In the genomic region with DNA sequence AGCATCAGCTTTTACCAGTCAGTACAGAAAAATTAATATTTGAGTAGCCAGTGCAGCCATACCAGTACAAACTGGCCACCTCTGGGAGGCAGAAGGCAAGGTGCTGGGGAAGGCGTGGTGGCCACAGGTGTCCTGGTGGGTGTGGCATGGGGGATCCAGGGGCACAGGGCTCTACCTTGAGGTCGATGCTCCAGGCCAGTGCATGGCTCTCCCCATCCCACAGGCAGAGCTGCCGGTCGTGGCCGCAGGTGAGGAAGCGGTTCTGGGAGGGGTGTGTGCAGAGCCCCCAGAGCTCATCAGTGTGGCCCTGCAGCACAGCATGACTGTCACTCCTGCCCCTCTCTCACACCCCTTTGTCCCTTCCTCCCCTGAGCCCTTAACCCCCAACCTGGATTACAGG, we compare ENCODE assay signal across 24 cellular contexts.
"Had no signal": no experiment of that assay in that cellular context is flagged by ENCODE, and none has a peak within 500 bp of the region (broad histone marks: within the 10 kb centered on the region; RNA-seq: fewer than 3 reads in every experiment).

No MANE protein-coding gene starts in this region.

- H3K27me3 ChIP-seq: brain microvascular endothelial cell, cardiac muscle cell had no signal

- H3K27ac Mint-ChIP-seq: activated CD8-positive, alpha-beta T cell treated with anti-CD3 and anti-CD28 coated beads for 36 hours; activated naive CD8-positive, alpha-beta T cell treated with anti-CD3 and anti-CD28 coated beads, Interleukin-2, amount 50 U/mL, for 24 hours; activated T-helper 1 cell treated with anti-CD3 and anti-CD28 coated beads, Interleukin-12 subunit alpha, Interleukin-12 subunit beta, Interleukin-2, Interleukin-4 antibody, amounts not matched to agents 30 ng/mL and 10 ng/mL and 1 ng/mL, durations not matched to agents 14 hours and 24 hours and 36 hours; T-cell had no signal

- ATAC-seq: activated CD8-positive, alpha-beta T cell treated with anti-CD3 and anti-CD28 coated beads for 36 hours; activated naive CD4-positive, alpha-beta T cell treated with anti-CD3 and anti-CD28 coated beads, Interleukin-2, amount 50 U/mL, for 72 hours; activated naive CD8-positive, alpha-beta T cell treated with anti-CD3 and anti-CD28 coated beads, Interleukin-2, amount 50 U/mL, for 24 hours; K562; PC-3; T-cell had no signal

- DNase-seq: activated CD4-positive, CD25-positive, alpha-beta regulatory T cell; activated CD8-positive, alpha-beta memory T cell treated with anti-CD3 and anti-CD28 coated beads, Interleukin-2, amount 50 U/mL, for 4 hours; activated CD8-positive, alpha-beta T cell treated with anti-CD3 and anti-CD28 coated beads for 36 hours; activated effector memory CD4-positive, alpha-beta T cell treated with anti-CD3 and anti-CD28 coated beads, Interleukin-2, amount 50 U/mL, for 16 hours; activated naive CD4-positive, alpha-beta T cell treated with Interleukin-2 at 50 U/mL for 16 hours; activated naive CD8-positive, alpha-beta T cell treated with anti-CD3 and anti-CD28 coated beads, Interleukin-2, amount 50 U/mL, for 24 hours; brain microvascular endothelial cell; Karpas-422; MM.1S; NCI-H1105; NCI-H1436; NCI-H1694 treated with DMSO at 0.1 percent for 48 hours; NCI-H2081; NCI-H524; PC-3; SIG-M5; T-cell; T-helper 2 cell; T1000 had no signal

- H3K4me3 ChIP-seq: cardiac muscle cell, K562 had no signal

- H3K4me3 Mint-ChIP-seq: activated CD8-positive, alpha-beta T cell treated with anti-CD3 and anti-CD28 coated beads for 36 hours; activated naive CD8-positive, alpha-beta T cell treated with anti-CD3 and anti-CD28 coated beads, Interleukin-2, amount 50 U/mL, for 24 hours; activated T-helper 1 cell treated with anti-CD3 and anti-CD28 coated beads, Interleukin-12 subunit alpha, Interleukin-12 subunit beta, Interleukin-2, Interleukin-4 antibody, amounts not matched to agents 30 ng/mL and 10 ng/mL and 1 ng/mL, durations not matched to agents 14 hours and 24 hours and 36 hours; T-cell had no signal

- H3K9me3 Mint-ChIP-seq: activated CD8-positive, alpha-beta T cell treated with anti-CD3 and anti-CD28 coated beads for 36 hours; activated naive CD4-positive, alpha-beta T cell treated with anti-CD3 and anti-CD28 coated beads, Interleukin-2, amount 50 U/mL, for 72 hours; activated naive CD8-positive, alpha-beta T cell treated with anti-CD3 and anti-CD28 coated beads, Interleukin-2, amount 50 U/mL, for 24 hours; activated T-helper 1 cell treated with anti-CD3 and anti-CD28 coated beads, Interleukin-12 subunit alpha, Interleukin-12 subunit beta, Interleukin-2, Interleukin-4 antibody, amounts not matched to agents 30 ng/mL and 10 ng/mL and 1 ng/mL, durations not matched to agents 14 hours and 24 hours and 36 hours; T-cell had no signal

- H3K27ac ChIP-seq: brain microvascular endothelial cell, VCaP had no signal

- H3K27me3 Mint-ChIP-seq: activated CD8-positive, alpha-beta T cell treated with anti-CD3 and anti-CD28 coated beads for 36 hours; T-cell had no signal

- H3K36me3 ChIP-seq: cardiac muscle cell had no signal
